In the genomic region with DNA sequence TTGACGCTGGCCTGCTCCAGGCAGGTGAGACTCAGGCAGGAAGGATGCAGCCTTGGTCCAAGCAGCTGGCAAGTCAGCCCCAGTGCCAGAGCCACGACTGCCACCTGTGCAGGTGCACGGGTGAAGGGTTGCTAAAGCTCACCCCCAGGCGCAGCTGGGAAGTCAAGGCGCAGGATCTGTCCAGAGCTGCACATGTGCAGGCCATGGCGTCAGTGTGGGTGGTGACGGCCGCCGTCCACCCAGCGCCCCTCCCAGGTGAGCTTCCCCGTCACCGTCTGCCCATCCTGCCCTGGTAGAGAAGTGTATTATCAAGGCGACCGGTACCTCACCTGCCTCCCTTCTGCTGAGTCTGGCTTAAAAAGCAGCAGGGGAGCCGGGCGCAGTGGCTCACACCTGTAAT, we compare ENCODE assay signal across 14 cellular contexts.
DNase-seq lines count a peak whose midpoint lies in the region; FAIRE-seq and TF ChIP-seq lines count a peak whose summit lies in the region.
"Had no signal": no experiment of that assay in that cellular context is flagged by ENCODE, and none has a peak within 500 bp of the region (broad histone marks: within the 10 kb centered on the region; RNA-seq: fewer than 3 reads in every experiment).

No MANE protein-coding gene starts in this region.

- no peak overlapping the region for H3K18ac ChIP-seq in H1 (ENCODE audit: extremely low read depth, low read length)

- H2BK5ac ChIP-seq in H1 (ENCODE audit: low read depth, low read length): no peak overlapping the region; the same call in 1 of the 2 replicates

- DNase-seq in NCI-H2107 (lab: John Stamatoyannopoulos, UW) (peak; percentile 26), H1 (ENCODE audit: low read depth in 1 of 2, low spot score in 2 of 2) (no peak), NCI-H226 (no peak), C1 segment of cervical spinal cord (lab: John Stamatoyannopoulos, UW) (no peak)
- no peak for DNase-seq in activated T-cell treated with anti-CD3 and anti-CD28 coated beads, Interleukin-2, amount 50 U/mL, for 48 hours
- DNase-seq: Caco-2; CD4-positive, alpha-beta memory T cell; DMS153; DND-41; GM23248; H9 had no signal

- H2BK20ac ChIP-seq in H1 (ENCODE audit: low read length): no peak overlapping the region

- H4K5ac ChIP-seq in H1 (ENCODE audit: insufficient read length, low read depth, low read length): no peak overlapping the region

- no peak overlapping the region for H3K4me3 ChIP-seq in BLaER1 treated with 17β-estradiol and CSF1 and Interleukin-3, amounts not matched to agents 10 nM and 100 nM
- no peak overlapping the region for H3K4me3 ChIP-seq in H1 (ENCODE audit: extremely low read depth in 1 of 4, insufficient read depth in 2 of 4, low read depth in 3 of 4, low read length in 4 of 4)
- H3K4me3 ChIP-seq: GM23248 had no signal

- H2BK15ac ChIP-seq in H1 (ENCODE audit: low read length): no peak overlapping the region

- H3K4me2 ChIP-seq in BLaER1 treated with 17β-estradiol and CSF1 and Interleukin-3, amounts not matched to agents 10 nM and 100 nM: peak overlapping the region in 10 of 11 experiments; percentile 83 to 99 (median 90); a peak in 17 of 22 replicates
- no peak overlapping the region for H3K4me2 ChIP-seq in H1 (ENCODE audit: insufficient read depth in 1 of 2, low read depth in 2 of 2, low read length in 2 of 2)

- WGBS in H1 (ENCODE audit: extremely low coverage in 1 of 2, insufficient coverage in 1 of 2, insufficient read length in 1 of 2, insufficient replicate concordance in 2 of 2, low coverage in 1 of 2, low lambda C conversion rate in 2 of 2, missing lambda C conversion rate in 1 of 2), 2 experiments: 92% methylated on average over 16 of the region's 16 CpGs; no CpG with 5 or more reads in 1 of the 2 experiments

- H3K14ac ChIP-seq in H1 (ENCODE audit: insufficient read length): no peak overlapping the region

- no peak overlapping the region for H3K23ac ChIP-seq in H1 (ENCODE audit: insufficient read length)

- peaks cover 45 to 100% (median 100%) of the 10 kb centered on the region in 10 experiments for H3K4me1 ChIP-seq in BLaER1 treated with 17β-estradiol and CSF1 and Interleukin-3, amounts not matched to agents 10 nM and 100 nM
- H3K4me1 ChIP-seq in H1 (replicated peaks in 1 of 4; ENCODE audit: control insufficient read depth in 3 of 4, insufficient read depth in 4 of 4, low read length in 3 of 4): no peaks in the 10 kb centered on the region
- H3K4me1 ChIP-seq: Caco-2 had no signal

- H3K79me2 ChIP-seq in H1 (ENCODE audit: control insufficient read depth in 1 of 2, insufficient read depth in 2 of 2, low read length in 2 of 2): no peaks in the 10 kb centered on the region

- no peak for TF ChIP-seq EP300 in H1 (IDR thresholded peaks at IDR 0.05; ENCODE audit: borderline replicate concordance in 1 of 2, low read depth in 2 of 2, low read length in 2 of 2)

- no peak overlapping the region for H3K56ac ChIP-seq in H1 (replicated peaks; ENCODE audit: insufficient read length, low read depth, low read length)

- H4K20me1 ChIP-seq in BLaER1 treated with 17β-estradiol and CSF1 and Interleukin-3, amounts not matched to agents 10 nM and 100 nM: peaks cover 30 to 100% (median 97%) of the 10 kb centered on the region in 11 experiments; a peak in 21 of 22 replicates
- H4K20me1 ChIP-seq in H1 (replicated peaks in 1 of 2; ENCODE audit: control insufficient read depth in 1 of 2, insufficient read depth in 2 of 2, low read length in 2 of 2): peaks cover 0 to 2% of the 10 kb centered on the region in 2 experiments

- no peak overlapping the region for H2BK120ac ChIP-seq in H1 (replicated peaks; ENCODE audit: low read depth, low read length)

- no peak overlapping the region for H3K9ac ChIP-seq in BLaER1 treated with 17β-estradiol and CSF1 and Interleukin-3, amounts not matched to agents 10 nM and 100 nM
- H3K9ac ChIP-seq in H1 (replicated peaks in 1 of 4; ENCODE audit: extremely low read depth in 1 of 4, low read depth in 3 of 4, low read length in 3 of 4): no peak overlapping the region
- H3K9ac ChIP-seq: GM23248 had no signal

- POLR2A ChIA-PET in H1 (lab: Charles Lee; ENCODE audit: partially characterized antibody): no interaction called here

- H4K8ac ChIP-seq in H1 (ENCODE audit: extremely low read depth, insufficient read depth, low read length): peak overlapping the region; percentile 51; the same call in 1 of the 2 replicates

- H4K91ac ChIP-seq in H1 (replicated peaks; ENCODE audit: insufficient read length, low read length): no peak overlapping the region

- CTCF ChIA-PET in H1 (lab: Charles Lee; ENCODE audit: partially characterized antibody): interaction anchor here (1.3 to 2.2 kb wide), 6 partner anchors 11 to 280 kb away, joined by 3 to 11 read pairs (median 5); no protein-coding TSS in a partner anchor

- H3K36me3 ChIP-seq in BLaER1 treated with 17β-estradiol and CSF1 and Interleukin-3, amounts not matched to agents 10 nM and 100 nM: peaks cover 0 to 33% (median 6%) of the 10 kb centered on the region in 11 experiments; a peak in 7 of 22 replicates
- H3K36me3 ChIP-seq in H1 (ENCODE audit: control insufficient read depth in 2 of 4, insufficient read depth in 4 of 4, low read length in 3 of 4): no peaks in the 10 kb centered on the region; a peak in 1 of 8 replicates

- no peak for FAIRE-seq in H1 (lab: Jason Lieb, UNC)
- FAIRE-seq: G401.6, GM12892 had no signal

- H3K79me1 ChIP-seq in H1 (ENCODE audit: low read depth, low read length): no peaks in the 10 kb centered on the region; the same call in 1 of the 2 replicates

- H2BK12ac ChIP-seq in H1 (ENCODE audit: low read depth, low read length): no peak overlapping the region

- no peak for TF ChIP-seq POLR2A in H1 (IDR thresholded peaks at IDR 0.05; ENCODE audit: control extremely low read depth in 1 of 2, low read depth in 2 of 2, low read length in 2 of 2)

- no peak for TF ChIP-seq RAD21 in H1 (IDR thresholded peaks at IDR 0.05 in 1 of 2, conservative IDR thresholded peaks at IDR 0.05 in 1 of 2; ENCODE audit: low read depth in 2 of 2, low read length in 2 of 2)

- no peak overlapping the region for H2AK5ac ChIP-seq in H1 (ENCODE audit: low read depth, low read length)

- H3K27ac ChIP-seq in BLaER1 treated with 17β-estradiol and CSF1 and Interleukin-3, amounts not matched to agents 10 nM and 100 nM: no peak overlapping the region
- H3K27ac ChIP-seq in H1 (ENCODE audit: low read depth, low read length): no peak overlapping the region
- H3K27ac ChIP-seq: GM23248 had no signal

- TF ChIP-seq CTCF in H1 (IDR thresholded peaks at IDR 0.05; ENCODE audit: control extremely low read depth in 1 of 3, insufficient read depth in 1 of 3, low read depth in 1 of 3, low read length in 3 of 3): no peak

- H2AFZ ChIP-seq in H1 (ENCODE audit: low read length): no peak overlapping the region
- H2AFZ ChIP-seq: GM23248 had no signal

- peaks cover 0 to 68% (median 0%) of the 10 kb centered on the region in 11 experiments; a peak in 9 of 22 replicates for H3K27me3 ChIP-seq in BLaER1 treated with 17β-estradiol and CSF1 and Interleukin-3, amounts not matched to agents 10 nM and 100 nM
- no peaks in the 10 kb centered on the region for H3K27me3 ChIP-seq in H1 (replicated peaks in 1 of 4; ENCODE audit: control insufficient read depth in 3 of 4, extremely low read depth in 1 of 4, insufficient read depth in 3 of 4, low read length in 3 of 4)

- H3K9me3 ChIP-seq in BLaER1 treated with 17β-estradiol and CSF1 and Interleukin-3, amounts not matched to agents 10 nM and 100 nM (replicated peaks in 1 of 11): peaks cover 0 to 8% (median 0%) of the 10 kb centered on the region in 11 experiments; a peak in 10 of 22 replicates
- no peaks in the 10 kb centered on the region for H3K9me3 ChIP-seq in H1 (ENCODE audit: insufficient read depth in 2 of 2, low read depth in 1 of 2, low read length in 1 of 2)
- H3K9me3 ChIP-seq: Caco-2 had no signal

- H3K4ac ChIP-seq in H1 (replicated peaks; ENCODE audit: insufficient read length, low read depth, low read length): no peak overlapping the region

- no peaks in the 10 kb centered on the region for H3K23me2 ChIP-seq in H1 (ENCODE audit: low read depth, low read length)

TF ChIP-seq in H1, 55 proteins besides CTCF, POLR2A, EP300 and RAD21:
- TF ChIP-seq, protein P1, sequence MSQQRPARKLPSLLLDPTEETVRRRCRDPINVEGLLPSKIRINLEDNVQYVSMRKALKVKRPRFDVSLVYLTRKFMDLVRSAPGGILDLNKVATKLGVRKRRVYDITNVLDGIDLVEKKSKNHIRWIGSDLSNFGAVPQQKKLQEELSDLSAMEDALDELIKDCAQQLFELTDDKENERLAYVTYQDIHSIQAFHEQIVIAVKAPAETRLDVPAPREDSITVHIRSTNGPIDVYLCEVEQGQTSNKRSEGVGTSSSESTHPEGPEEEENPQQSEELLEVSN (IDR thresholded peaks at IDR 0.05): no peak
- no peak for TF ChIP-seq FOSL1 (IDR thresholded peaks at IDR 0.05; ENCODE audit: insufficient read depth, low read depth, low read length)
- no peak for TF ChIP-seq ASH2L (IDR thresholded peaks at IDR 0.05; ENCODE audit: low read length)
- TF ChIP-seq BRCA1 (IDR thresholded peaks at IDR 0.05; ENCODE audit: low read depth, low read length): no peak
- no peak for TF ChIP-seq RFX5 (IDR thresholded peaks at IDR 0.05; ENCODE audit: borderline replicate concordance, low read depth, low read length)

Comparison
In these comparisons a context has a peak if more than half of its experiments do, and no peak if none do; other contexts are left out.
1. H3K4me2 ChIP-seq: peak in BLaER1 treated with 17β-estradiol and CSF1 and Interleukin-3, amounts not matched to agents 10 nM and 100 nM (10 of 11); none in H1 (0 of 2).